20 cellular contexts compared by ENCODE assay signal in genomic region chr1:29639156-29639736, GRCh38.
A peak's percentile ranks its signal among the peaks of the same experiment; 100 is the strongest.
DNase-seq lines count a peak whose midpoint lies in the region; ATAC-seq and TF ChIP-seq lines count a peak whose summit lies in the region.
"Had no signal": no experiment of that assay in that cellular context is flagged by ENCODE, and none has a peak within 500 bp of the region (broad histone marks: within the 10 kb centered on the region; RNA-seq: fewer than 3 reads in every experiment).

No MANE protein-coding gene starts in this region.

- H3K4me2 ChIP-seq in neuronal stem cell (ENCODE audit: insufficient read depth, low read length, poor library complexity, severe bottlenecking): no peak overlapping the region
- H3K4me2 ChIP-seq: smooth muscle cell had no signal

- H3K9me3 ChIP-seq in neuronal stem cell (replicated peaks in 1 of 2; ENCODE audit: control insufficient read depth in 2 of 2, insufficient read depth in 1 of 2, low read depth in 1 of 2, low read length in 2 of 2): no peaks in the 10 kb centered on the region
- H3K9me3 ChIP-seq: Caco-2, prostate gland, SJSA1 had no signal

- no peaks in the 10 kb centered on the region for H3K9me3 Mint-ChIP-seq in activated T-helper 1 cell treated with anti-CD3 and anti-CD28 coated beads, Interleukin-12 subunit alpha, Interleukin-12 subunit beta, Interleukin-2, Interleukin-4 antibody, amounts not matched to agents 30 ng/mL and 10 ng/mL and 1 ng/mL, durations not matched to agents 14 hours and 24 hours and 36 hours
- H3K9me3 Mint-ChIP-seq: activated T-helper 2 cell treated with anti-CD3 and anti-CD28 coated beads, Interferon-gamma antibody, Interleukin-2, Interleukin-4, amounts not matched to agents 10 μg/mL and 5 μg/mL and 100 μg/mL, durations not matched to agents 14 hours and 24 hours and 36 hours had no signal

- no peak for TF ChIP-seq CTCF in epithelial cell of proximal tubule (conservative IDR thresholded peaks at IDR 0.05; ENCODE audit: low read depth, low read length)

- H3K4me1 Mint-ChIP-seq in activated T-helper 1 cell treated with anti-CD3 and anti-CD28 coated beads, Interleukin-12 subunit alpha, Interleukin-12 subunit beta, Interleukin-2, Interleukin-4 antibody, amounts not matched to agents 30 ng/mL and 10 ng/mL and 1 ng/mL, durations not matched to agents 14 hours and 24 hours and 36 hours (ENCODE audit: low read depth): no peaks in the 10 kb centered on the region
- H3K4me1 Mint-ChIP-seq: naive thymus-derived CD4-positive, alpha-beta T cell had no signal

- H2AK5ac ChIP-seq in neuronal stem cell (ENCODE audit: low read depth, low read length): no peak overlapping the region

- TF ChIP-seq RAD21 in Ishikawa (IDR thresholded peaks at IDR 0.05; ENCODE audit: low read depth): no peak

- H3K36me3 Mint-ChIP-seq in activated T-helper 1 cell treated with anti-CD3 and anti-CD28 coated beads, Interleukin-12 subunit alpha, Interleukin-12 subunit beta, Interleukin-2, Interleukin-4 antibody, amounts not matched to agents 30 ng/mL and 10 ng/mL and 1 ng/mL, durations not matched to agents 14 hours and 24 hours and 36 hours (ENCODE audit: low read depth): no peaks in the 10 kb centered on the region
- H3K36me3 Mint-ChIP-seq: naive thymus-derived CD4-positive, alpha-beta T cell had no signal

- intact Hi-C loops in activated T-helper 1 cell treated with anti-CD3 and anti-CD28 coated beads, Interleukin-12 subunit alpha, Interleukin-12 subunit beta, Interleukin-2, Interleukin-4 antibody, amounts not matched to agents 30 ng/mL and 10 ng/mL and 1 ng/mL, durations not matched to agents 14 hours and 24 hours and 36 hours (cut with micrococcal nuclease): no loop called here

- H3K4me3 Mint-ChIP-seq in activated T-helper 1 cell treated with anti-CD3 and anti-CD28 coated beads, Interleukin-12 subunit alpha, Interleukin-12 subunit beta, Interleukin-2, Interleukin-4 antibody, amounts not matched to agents 30 ng/mL and 10 ng/mL and 1 ng/mL, durations not matched to agents 14 hours and 24 hours and 36 hours: no peak overlapping the region
- H3K4me3 Mint-ChIP-seq: naive thymus-derived CD4-positive, alpha-beta T cell had no signal

- H3K79me1 ChIP-seq in neuronal stem cell (ENCODE audit: low read depth, low read length): no peaks in the 10 kb centered on the region

- no peak overlapping the region for H3K14ac ChIP-seq in neuronal stem cell (ENCODE audit: low read length)

- no peaks in the 10 kb centered on the region for H3K36me3 ChIP-seq in neuronal stem cell (replicated peaks in 1 of 2; ENCODE audit: control insufficient read depth in 2 of 2, insufficient read depth in 2 of 2, low read length in 2 of 2)
- H3K36me3 ChIP-seq: cardiac muscle cell, prostate gland, SJSA1 had no signal

- no peak overlapping the region for H3K4ac ChIP-seq in neuronal stem cell (ENCODE audit: low read length)

- H3K9ac ChIP-seq in neuronal stem cell (ENCODE audit: low read depth, low read length, poor library complexity): no peak overlapping the region

- no peak overlapping the region for H2BK5ac ChIP-seq in neuronal stem cell (ENCODE audit: low read length)

- no peak overlapping the region for H2BK12ac ChIP-seq in neuronal stem cell (ENCODE audit: low read length)

- ATAC-seq in HG03439 (IDR thresholded peaks at IDR 0.05; ENCODE audit: unreplicated experiment): no peak
- ATAC-seq: naive thymus-derived CD4-positive, alpha-beta T cell had no signal

- no peak for TF ChIP-seq EP300 in Ishikawa (IDR thresholded peaks at IDR 0.05; ENCODE audit: borderline replicate concordance)

- H3K18ac ChIP-seq in neuronal stem cell (ENCODE audit: low read length): peak overlapping the region; percentile 18

- WGBS in neuronal stem cell (ENCODE audit: extremely low coverage in 2 of 2, insufficient read length in 2 of 2, insufficient replicate concordance in 1 of 2), 2 donors: no CpG with 5 or more reads among the region's 6 CpGs

- H3K23ac ChIP-seq in neuronal stem cell (ENCODE audit: low read depth, low read length, poor library complexity): peak overlapping the region; percentile 52

- no peak overlapping the region for H4K91ac ChIP-seq in neuronal stem cell (ENCODE audit: low read depth, low read length, poor library complexity)

- no peak overlapping the region for H3K27ac ChIP-seq in neuronal stem cell (replicated peaks; ENCODE audit: low read length)
- H3K27ac ChIP-seq: cardiac muscle cell, prostate gland, SJSA1 had no signal

- peaks cover 7% of the 10 kb centered on the region for H3K27me3 Mint-ChIP-seq in activated T-helper 1 cell treated with anti-CD3 and anti-CD28 coated beads, Interleukin-12 subunit alpha, Interleukin-12 subunit beta, Interleukin-2, Interleukin-4 antibody, amounts not matched to agents 30 ng/mL and 10 ng/mL and 1 ng/mL, durations not matched to agents 14 hours and 24 hours and 36 hours (ENCODE audit: insufficient read depth)

- no peaks in the 10 kb centered on the region for H3K27me3 ChIP-seq in neuronal stem cell (ENCODE audit: control insufficient read depth in 3 of 3, insufficient read depth in 3 of 3, low read depth in 1 of 3, low read length in 3 of 3)
- H3K27me3 ChIP-seq: cardiac muscle cell, SJSA1 had no signal

- DNase-seq in DMS79 treated with DMSO at 0.1 percent for 48 hours (lab: John Stamatoyannopoulos, UW) (peak; percentile 61), epithelial cell of proximal tubule (ENCODE audit: low read depth) (peak; percentile 40), neuronal stem cell (ENCODE audit: low spot score) (no peak), NCI-H2171 (lab: John Stamatoyannopoulos, UW) (no peak), NCI-H2227 treated with DMSO at 0.1 percent for 48 hours (lab: John Stamatoyannopoulos, UW) (no peak)
- no peak for DNase-seq in activated T-helper 1 cell treated with anti-CD3 and anti-CD28 coated beads, Interleukin-12 subunit alpha, Interleukin-12 subunit beta, Interleukin-2, Interleukin-4 antibody, amounts not matched to agents 30 ng/mL and 10 ng/mL and 1 ng/mL, durations not matched to agents 14 hours and 24 hours and 36 hours (ENCODE audit: low spot score)
- DNase-seq: AML-193; Caco-2; naive thymus-derived CD4-positive, alpha-beta T cell; NCI-H2029; NCI-H510A treated with DMSO at 0.1 percent for 48 hours; stimulated activated CD4-positive, alpha-beta T cell treated with anti-CD3 and anti-CD28 coated beads, Interleukin-4, amount 100 ng/mL, for 4 hours; substantia nigra had no signal

- H3K4me3 ChIP-seq in epithelial cell of proximal tubule (ENCODE audit: low read depth, low read length) (no peak overlapping the region), neuronal stem cell (ENCODE audit: low read length in 2 of 2) (no peak overlapping the region)
- H3K4me3 ChIP-seq: cardiac muscle cell, prostate gland, SJSA1, smooth muscle cell had no signal

- no peak overlapping the region for H4K8ac ChIP-seq in neuronal stem cell (ENCODE audit: low read depth, low read length)

- no peak overlapping the region for H2AFZ ChIP-seq in neuronal stem cell (ENCODE audit: low read length)

- H2BK120ac ChIP-seq in neuronal stem cell (ENCODE audit: low read depth, low read length): no peak overlapping the region

- H3K27ac Mint-ChIP-seq in activated T-helper 1 cell treated with anti-CD3 and anti-CD28 coated beads, Interleukin-12 subunit alpha, Interleukin-12 subunit beta, Interleukin-2, Interleukin-4 antibody, amounts not matched to agents 30 ng/mL and 10 ng/mL and 1 ng/mL, durations not matched to agents 14 hours and 24 hours and 36 hours: no peak overlapping the region
- H3K27ac Mint-ChIP-seq: activated T-helper 2 cell treated with anti-CD3 and anti-CD28 coated beads, Interferon-gamma antibody, Interleukin-2, Interleukin-4, amounts not matched to agents 10 μg/mL and 5 μg/mL and 100 μg/mL, durations not matched to agents 14 hours and 24 hours and 36 hours; naive thymus-derived CD4-positive, alpha-beta T cell had no signal

- H3K4me1 ChIP-seq in neuronal stem cell (ENCODE audit: control insufficient read depth in 2 of 2, insufficient read depth in 1 of 2, low read depth in 1 of 2, low read length in 2 of 2): no peaks in the 10 kb centered on the region
- H3K4me1 ChIP-seq: Caco-2, prostate gland had no signal

- no peak overlapping the region for H2BK15ac ChIP-seq in neuronal stem cell (ENCODE audit: low read length)

TF ChIP-seq in Ishikawa, 13 proteins besides CTCF, POLR2A, EP300 and RAD21:
- peak; percentile 10; the same call in 1 of the 2 replicates for TF ChIP-seq NFIC (IDR thresholded peaks at IDR 0.05)
- no peak for TF ChIP-seq TCF12 (IDR thresholded peaks at IDR 0.05; ENCODE audit: low read depth)
- no peak for TF ChIP-seq ZBTB7A (IDR thresholded peaks at IDR 0.05; ENCODE audit: low read depth)
- TF ChIP-seq CEBPB (IDR thresholded peaks at IDR 0.05): no peak
- 0 out of 2 replicates have a peak, but pooled peaks have one; percentile 41 for TF ChIP-seq YY1 (IDR thresholded peaks at IDR 0.05; ENCODE audit: low read depth)

Comparison
In these comparisons a context has a peak if more than half of its experiments do, and no peak if none do; other contexts are left out.
1. DNase-seq: peak in DMS79 treated with DMSO at 0.1 percent for 48 hours (single experiment) and epithelial cell of proximal tubule (single experiment); none in neuronal stem cell (single experiment), activated T-helper 1 cell treated with anti-CD3 and anti-CD28 coated beads, Interleukin-12 subunit alpha, Interleukin-12 subunit beta, Interleukin-2, Interleukin-4 antibody, amounts not matched to agents 30 ng/mL and 10 ng/mL and 1 ng/mL, durations not matched to agents 14 hours and 24 hours and 36 hours (single experiment), NCI-H2171 (single experiment) and NCI-H2227 treated with DMSO at 0.1 percent for 48 hours (single experiment).